ENCODE assay signal across 1 cellular context in the genomic region with DNA sequence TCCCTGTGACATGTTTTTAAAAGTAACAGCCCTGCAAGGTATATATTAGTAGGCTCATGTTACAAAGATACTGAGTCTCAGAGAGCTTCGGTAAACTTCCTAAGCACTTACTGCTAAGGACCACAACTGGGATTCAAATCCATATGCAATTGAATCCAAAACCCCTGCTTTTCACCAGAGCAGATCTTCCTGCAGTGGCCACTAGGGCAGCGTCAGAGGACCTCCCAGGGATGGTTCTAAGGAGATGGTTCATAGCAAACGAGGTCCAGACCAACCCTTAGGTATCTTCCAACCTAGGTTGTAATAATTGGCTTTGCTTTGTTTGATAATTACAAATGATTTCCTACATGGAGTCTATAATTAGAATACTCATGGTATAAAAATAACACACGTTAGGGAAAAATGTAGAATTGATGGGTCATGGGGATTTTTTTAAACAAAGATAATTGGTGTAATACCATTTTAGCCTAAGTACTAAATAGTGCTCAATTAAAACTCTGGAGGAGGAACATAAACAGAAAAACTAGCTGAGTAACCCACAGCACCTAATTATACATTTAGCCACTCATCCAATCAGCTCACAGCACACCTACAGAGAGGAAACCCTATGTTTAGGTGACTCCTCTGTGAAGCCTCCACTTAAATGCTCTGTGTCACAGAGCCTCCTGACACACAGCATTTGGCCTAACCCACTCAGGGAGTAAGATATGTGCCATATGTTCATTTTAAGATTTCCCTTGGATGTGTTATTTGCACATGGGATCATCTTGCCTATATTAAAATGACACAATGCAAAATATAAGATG.
TF ChIP-seq lines count a peak whose summit lies in the region.

No MANE protein-coding gene starts in this region.

TF ChIP-seq in WTC11, 78 proteins besides CTCF, POLR2A, EP300 and RAD21 (continued from another document):
- TF ChIP-seq, protein P1, sequence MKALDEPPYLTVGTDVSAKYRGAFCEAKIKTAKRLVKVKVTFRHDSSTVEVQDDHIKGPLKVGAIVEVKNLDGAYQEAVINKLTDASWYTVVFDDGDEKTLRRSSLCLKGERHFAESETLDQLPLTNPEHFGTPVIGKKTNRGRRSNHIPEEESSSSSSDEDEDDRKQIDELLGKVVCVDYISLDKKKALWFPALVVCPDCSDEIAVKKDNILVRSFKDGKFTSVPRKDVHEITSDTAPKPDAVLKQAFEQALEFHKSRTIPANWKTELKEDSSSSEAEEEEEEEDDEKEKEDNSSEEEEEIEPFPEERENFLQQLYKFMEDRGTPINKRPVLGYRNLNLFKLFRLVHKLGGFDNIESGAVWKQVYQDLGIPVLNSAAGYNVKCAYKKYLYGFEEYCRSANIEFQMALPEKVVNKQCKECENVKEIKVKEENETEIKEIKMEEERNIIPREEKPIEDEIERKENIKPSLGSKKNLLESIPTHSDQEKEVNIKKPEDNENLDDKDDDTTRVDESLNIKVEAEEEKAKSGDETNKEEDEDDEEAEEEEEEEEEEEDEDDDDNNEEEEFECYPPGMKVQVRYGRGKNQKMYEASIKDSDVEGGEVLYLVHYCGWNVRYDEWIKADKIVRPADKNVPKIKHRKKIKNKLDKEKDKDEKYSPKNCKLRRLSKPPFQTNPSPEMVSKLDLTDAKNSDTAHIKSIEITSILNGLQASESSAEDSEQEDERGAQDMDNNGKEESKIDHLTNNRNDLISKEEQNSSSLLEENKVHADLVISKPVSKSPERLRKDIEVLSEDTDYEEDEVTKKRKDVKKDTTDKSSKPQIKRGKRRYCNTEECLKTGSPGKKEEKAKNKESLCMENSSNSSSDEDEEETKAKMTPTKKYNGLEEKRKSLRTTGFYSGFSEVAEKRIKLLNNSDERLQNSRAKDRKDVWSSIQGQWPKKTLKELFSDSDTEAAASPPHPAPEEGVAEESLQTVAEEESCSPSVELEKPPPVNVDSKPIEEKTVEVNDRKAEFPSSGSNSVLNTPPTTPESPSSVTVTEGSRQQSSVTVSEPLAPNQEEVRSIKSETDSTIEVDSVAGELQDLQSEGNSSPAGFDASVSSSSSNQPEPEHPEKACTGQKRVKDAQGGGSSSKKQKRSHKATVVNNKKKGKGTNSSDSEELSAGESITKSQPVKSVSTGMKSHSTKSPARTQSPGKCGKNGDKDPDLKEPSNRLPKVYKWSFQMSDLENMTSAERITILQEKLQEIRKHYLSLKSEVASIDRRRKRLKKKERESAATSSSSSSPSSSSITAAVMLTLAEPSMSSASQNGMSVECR (CRISPR knock-in tag; IDR thresholded peaks at IDR 0.05; ENCODE audit: borderline replicate concordance): no peak
- TF ChIP-seq, protein P2, sequence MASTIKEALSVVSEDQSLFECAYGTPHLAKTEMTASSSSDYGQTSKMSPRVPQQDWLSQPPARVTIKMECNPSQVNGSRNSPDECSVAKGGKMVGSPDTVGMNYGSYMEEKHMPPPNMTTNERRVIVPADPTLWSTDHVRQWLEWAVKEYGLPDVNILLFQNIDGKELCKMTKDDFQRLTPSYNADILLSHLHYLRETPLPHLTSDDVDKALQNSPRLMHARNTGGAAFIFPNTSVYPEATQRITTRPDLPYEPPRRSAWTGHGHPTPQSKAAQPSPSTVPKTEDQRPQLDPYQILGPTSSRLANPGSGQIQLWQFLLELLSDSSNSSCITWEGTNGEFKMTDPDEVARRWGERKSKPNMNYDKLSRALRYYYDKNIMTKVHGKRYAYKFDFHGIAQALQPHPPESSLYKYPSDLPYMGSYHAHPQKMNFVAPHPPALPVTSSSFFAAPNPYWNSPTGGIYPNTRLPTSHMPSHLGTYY (CRISPR knock-in tag; IDR thresholded peaks at IDR 0.05): no peak
- TF ChIP-seq TEAD1 (CRISPR knock-in tag; IDR thresholded peaks at IDR 0.05) (no peak), ETV6 (CRISPR knock-in tag; IDR thresholded peaks at IDR 0.05) (no peak)
- TF ChIP-seq, protein P3, sequence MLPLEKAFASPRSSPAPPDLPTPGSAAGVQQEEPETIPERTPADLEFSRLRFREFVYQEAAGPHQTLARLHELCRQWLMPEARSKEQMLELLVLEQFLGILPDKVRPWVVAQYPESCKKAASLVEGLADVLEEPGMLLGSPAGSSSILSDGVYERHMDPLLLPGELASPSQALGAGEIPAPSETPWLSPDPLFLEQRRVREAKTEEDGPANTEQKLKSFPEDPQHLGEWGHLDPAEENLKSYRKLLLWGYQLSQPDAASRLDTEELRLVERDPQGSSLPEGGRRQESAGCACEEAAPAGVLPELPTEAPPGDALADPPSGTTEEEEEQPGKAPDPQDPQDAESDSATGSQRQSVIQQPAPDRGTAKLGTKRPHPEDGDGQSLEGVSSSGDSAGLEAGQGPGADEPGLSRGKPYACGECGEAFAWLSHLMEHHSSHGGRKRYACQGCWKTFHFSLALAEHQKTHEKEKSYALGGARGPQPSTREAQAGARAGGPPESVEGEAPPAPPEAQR (CRISPR knock-in tag; IDR thresholded peaks at IDR 0.05): no peak
